13 cellular contexts compared by ENCODE assay signal in the genomic region with DNA sequence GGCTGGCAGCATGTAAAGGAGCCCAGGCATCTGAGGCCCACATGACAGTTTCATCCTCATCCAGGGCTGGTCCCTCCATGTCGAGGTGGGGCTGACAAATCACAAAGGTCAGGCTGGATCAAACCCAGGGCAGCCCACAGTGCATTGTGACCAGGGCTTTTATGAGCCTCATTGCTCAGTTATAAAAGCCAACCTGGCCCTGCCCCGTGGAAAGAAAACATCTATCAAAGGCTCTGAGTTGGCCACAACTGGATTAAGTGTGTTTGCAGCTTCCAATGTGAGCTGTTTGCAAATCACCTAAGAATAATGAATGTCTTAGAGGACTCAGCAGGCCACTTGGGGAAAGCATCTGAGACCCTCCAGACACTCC. TPM values are rescaled to one million over a fixed set of nuclear protein-coding genes. Genes with fewer than 3 reads are reported as not detected.
DNase-seq lines count a peak whose midpoint lies in the region; ATAC-seq lines count a peak whose summit lies in the region.
"Had no signal": no experiment of that assay in that cellular context is flagged by ENCODE, and none has a peak within 500 bp of the region (broad histone marks: within the 10 kb centered on the region; RNA-seq: fewer than 3 reads in every experiment).

No MANE protein-coding gene starts in this region.

- no peak overlapping the region for H2BK12ac ChIP-seq in trophoblast cell (ENCODE audit: low read length)

- WGBS in trophoblast cell (ENCODE audit: extremely low coverage, insufficient coverage, insufficient read length) = no CpG with 5 or more reads among the region's 2 CpGs

- H3K4me3 ChIP-seq in mucosa of rectum (ENCODE audit: low read length in 2 of 2) = no peak overlapping the region
- H3K4me3 ChIP-seq in trophoblast cell (ENCODE audit: low read depth, low read length) = no peak overlapping the region
- H3K4me3 ChIP-seq: ascending aorta had no signal

- no peak overlapping the region for H4K12ac ChIP-seq in trophoblast cell (ENCODE audit: low read depth, low read length)

- H3K36me3 Mint-ChIP-seq in effector memory CD8-positive, alpha-beta T cell (ENCODE audit: insufficient read depth) = no peaks in the 10 kb centered on the region

- no peak overlapping the region for H2AK5ac ChIP-seq in trophoblast cell (ENCODE audit: low read length)

- no peak overlapping the region for H2BK120ac ChIP-seq in trophoblast cell (ENCODE audit: insufficient read depth, low read length, poor library complexity)

- H3K27ac Mint-ChIP-seq in effector memory CD8-positive, alpha-beta T cell = no peak overlapping the region

- no peak for ATAC-seq in effector memory CD8-positive, alpha-beta T cell (replicated peaks)
- no peak for ATAC-seq in HG02623 (IDR thresholded peaks at IDR 0.05; ENCODE audit: unreplicated experiment)
- no peak for ATAC-seq in HG03432 (IDR thresholded peaks at IDR 0.05; ENCODE audit: unreplicated experiment)
- ATAC-seq: left lobe of liver had no signal

- no peaks in the 10 kb centered on the region for H3K27me3 Mint-ChIP-seq in effector memory CD8-positive, alpha-beta T cell

- no peaks in the 10 kb centered on the region for H3K79me2 ChIP-seq in trophoblast cell (ENCODE audit: control insufficient read depth, insufficient read depth, low read length, poor library complexity)

- H3K23ac ChIP-seq in trophoblast cell (ENCODE audit: low read length) = no peak overlapping the region

- H3K4me1 ChIP-seq in mucosa of rectum (ENCODE audit: control insufficient read depth in 2 of 2, insufficient read depth in 2 of 2, low read length in 2 of 2) = peaks cover 17 to 33% of the 10 kb centered on the region in 2 donors
- no peaks in the 10 kb centered on the region for H3K4me1 ChIP-seq in trophoblast cell (ENCODE audit: control insufficient read depth in 1 of 2, insufficient read depth in 2 of 2, low read length in 2 of 2)
- H3K4me1 ChIP-seq: ascending aorta, Caco-2 had no signal

- H3K27ac ChIP-seq in mucosa of rectum (ENCODE audit: low read depth in 2 of 2, low read length in 2 of 2) (peak overlapping the region; percentile 45 to 46), trophoblast cell (ENCODE audit: low read depth, low read length) (no peak overlapping the region)
- H3K27ac ChIP-seq: ascending aorta had no signal

- no peak overlapping the region for H3K4ac ChIP-seq in trophoblast cell (ENCODE audit: low read depth, low read length)

- no peak overlapping the region for H4K8ac ChIP-seq in trophoblast cell (ENCODE audit: low read depth, low read length)

- no peak overlapping the region for H3K4me3 Mint-ChIP-seq in effector memory CD8-positive, alpha-beta T cell

- no peaks in the 10 kb centered on the region for H3K9me3 Mint-ChIP-seq in effector memory CD8-positive, alpha-beta T cell

- H2BK5ac ChIP-seq in trophoblast cell (ENCODE audit: low read depth, low read length, poor library complexity) = no peak overlapping the region

- H2AFZ ChIP-seq in trophoblast cell (ENCODE audit: insufficient read depth, low read length, poor library complexity) = no peak overlapping the region

- H3K14ac ChIP-seq in trophoblast cell (ENCODE audit: low read length) = no peak overlapping the region

- no peaks in the 10 kb centered on the region for H3K79me1 ChIP-seq in trophoblast cell (ENCODE audit: low read length)

- H3K4me1 Mint-ChIP-seq in effector memory CD8-positive, alpha-beta T cell (ENCODE audit: low read depth in 2 of 2) = peaks cover 0 to 2% of the 10 kb centered on the region in 2 donors

- DNase-seq in A172 (ENCODE audit: low spot score) (peak; percentile 49), M059J (ENCODE audit: low read depth) (peak; percentile 77), ecto neural progenitor cell (ENCODE audit: low spot score) (peak; percentile 67), trophoblast cell (no peak)
- no peak for DNase-seq in effector memory CD8-positive, alpha-beta T cell
- DNase-seq: Caco-2 had no signal

- H3K9ac ChIP-seq in mucosa of rectum (ENCODE audit: low read depth in 1 of 2, low read length in 2 of 2) (peak overlapping the region in 1 of 2 donors; percentile 18), trophoblast cell (ENCODE audit: low read length) (no peak overlapping the region)

- H3K18ac ChIP-seq in trophoblast cell (ENCODE audit: low read length) = no peak overlapping the region

- no peak overlapping the region for H3K4me2 ChIP-seq in trophoblast cell (ENCODE audit: low read length)

- H4K91ac ChIP-seq in trophoblast cell (ENCODE audit: low read depth, low read length) = no peak overlapping the region

- H3K36me3 ChIP-seq in mucosa of rectum (ENCODE audit: control insufficient read depth in 2 of 2, insufficient read depth in 2 of 2, low read length in 2 of 2) = peaks cover 5 to 10% of the 10 kb centered on the region in 2 donors
- H3K36me3 ChIP-seq in trophoblast cell (ENCODE audit: control insufficient read depth in 1 of 2, insufficient read depth in 2 of 2, low read length in 2 of 2) = peaks cover 2% of the 10 kb centered on the region in 2 experiments
- H3K36me3 ChIP-seq: ascending aorta had no signal

- H3K9me3 ChIP-seq in mucosa of rectum (ENCODE audit: control insufficient read depth in 2 of 2, low read length in 2 of 2) = no peaks in the 10 kb centered on the region
- no peaks in the 10 kb centered on the region for H3K9me3 ChIP-seq in trophoblast cell (ENCODE audit: insufficient read depth, low read depth, low read length)
- H3K9me3 ChIP-seq: ascending aorta, Caco-2 had no signal

- H3K27me3 ChIP-seq in mucosa of rectum (ENCODE audit: control insufficient read depth in 2 of 2, insufficient read depth in 2 of 2, low read length in 2 of 2) (no peaks in the 10 kb centered on the region), trophoblast cell (ENCODE audit: insufficient read depth, low read length) (no peaks in the 10 kb centered on the region)
- H3K27me3 ChIP-seq: ascending aorta had no signal

RNA-seq across cellular contexts. Expression of a gene that starts 45.4 kb away (rescaled TPM):
- total RNA-seq in A172 (2014; rRNA removed; shearing (Covaris generic)) = 0.10 TPM in 1 of 2 replicates, not detected in the other
- total RNA-seq in M059J (2014; rRNA removed; shearing (Covaris generic)) = not detected in 2 replicates
- polyA plus RNA-seq in trophoblast cell (2013) = 24.4 and 26.4 TPM in 2 replicates
- total RNA-seq: A673, ascending aorta, skeletal muscle tissue had no signal

RNA-seq across cellular contexts. Expression of a gene that starts 49.0 kb away (rescaled TPM):
- total RNA-seq in A172 (2014; rRNA removed; shearing (Covaris generic)) = 1.8 and 2.3 TPM in 2 replicates
- total RNA-seq in M059J (2014; rRNA removed; shearing (Covaris generic)) = 3.7 and 8.3 TPM in 2 replicates
- 6.1 and 6.6 TPM in 2 replicates for polyA plus RNA-seq in trophoblast cell (2013)

RNA-seq across cellular contexts. Expression of a gene that starts 51.0 kb away (rescaled TPM):
- total RNA-seq in A172 (2014; rRNA removed; shearing (Covaris generic)) = 8.2 and 10.7 TPM in 2 replicates
- 39.6 and 45.0 TPM in 2 replicates for total RNA-seq in M059J (2014; rRNA removed; shearing (Covaris generic))
- 17.7 and 18.4 TPM in 2 replicates for polyA plus RNA-seq in trophoblast cell (2013)

Comparison
In these comparisons a context has a peak if more than half of its experiments do, and no peak if none do; other contexts are left out.
1. DNase-seq: peak in A172 (single experiment), M059J (single experiment) and ecto neural progenitor cell (single experiment); none in effector memory CD8-positive, alpha-beta T cell (0 of 3) and trophoblast cell (0 of 2).